2 cellular contexts compared by ENCODE assay signal in genomic region chr11:76208829-76209670, GRCh38.
TF ChIP-seq lines count a peak whose summit lies in the region.

No MANE protein-coding gene starts in this region.

TF ChIP-seq in GM23338, 12 proteins besides CTCF, POLR2A, EP300 and RAD21:
- TF ChIP-seq EZH2phosphoT487 (IDR thresholded peaks at IDR 0.05; ENCODE audit: unreplicated experiment) (peak; percentile 81), ZNF114 (CRISPR knock-in tag; IDR thresholded peaks at IDR 0.05) (no peak), EZH2 (IDR thresholded peaks at IDR 0.05; ENCODE audit: low read depth, unreplicated experiment) (peak; percentile 78), ZNF462 (CRISPR knock-in tag; IDR thresholded peaks at IDR 0.05) (no peak), STAT1 (IDR thresholded peaks at IDR 0.05; ENCODE audit: unreplicated experiment) (no peak), JUNB (IDR thresholded peaks at IDR 0.05; ENCODE audit: unreplicated experiment) (no peak), REST (IDR thresholded peaks at IDR 0.05; ENCODE audit: unreplicated experiment) (no peak), POLR2AphosphoS5 (IDR thresholded peaks at IDR 0.05; ENCODE audit: low read depth) (no peak)

TF ChIP-seq in H1, 55 proteins besides CTCF, POLR2A, EP300 and RAD21:
- TF ChIP-seq CREB1 (IDR thresholded peaks at IDR 0.05) (no peak; the same call in 1 of the 2 replicates), ASH2L (IDR thresholded peaks at IDR 0.05; ENCODE audit: low read length) (no peak), ATF3 (IDR thresholded peaks at IDR 0.05; ENCODE audit: insufficient read depth, low read depth, low read length) (no peak), EZH2 (IDR thresholded peaks at IDR 0.05; ENCODE audit: low read depth, low read length, severe bottlenecking) (peak; percentile 66), SIRT6 (IDR thresholded peaks at IDR 0.05; ENCODE audit: low read length) (no peak), POLR2AphosphoS5 (IDR thresholded peaks at IDR 0.05; ENCODE audit: low read depth, low read length) (no peak), TBP (IDR thresholded peaks at IDR 0.05; ENCODE audit: low read depth, low read length) (0 out of 2 replicates have a peak, but pooled peaks have one; percentile 9), MAX (IDR thresholded peaks at IDR 0.05) (peak; percentile 76), FOSL1 (IDR thresholded peaks at IDR 0.05; ENCODE audit: insufficient read depth, low read depth, low read length) (no peak), RFX5 (IDR thresholded peaks at IDR 0.05; ENCODE audit: borderline replicate concordance, low read depth, low read length) (no peak), SUZ12 (IDR thresholded peaks at IDR 0.05; ENCODE audit: low read length) (peak; percentile 76), BCL11A (IDR thresholded peaks at IDR 0.05; ENCODE audit: low read depth in 2 of 2, low read length in 2 of 2) (no peak), KDM4A (IDR thresholded peaks at IDR 0.05; ENCODE audit: low read depth, low read length, severe bottlenecking) (peak; percentile 55), E2F6 (IDR thresholded peaks at IDR 0.05) (peak; percentile 70; the same call in 1 of the 2 replicates)
